In genomic region chr1:178714453-178714852, GRCh38 we compare ENCODE assay signal across 30 cellular contexts.
"Had no signal": no experiment of that assay in that cellular context is flagged by ENCODE, and none has a peak within 500 bp of the region (broad histone marks: within the 10 kb centered on the region; RNA-seq: fewer than 3 reads in every experiment).

No MANE protein-coding gene starts in this region.

- FAIRE-seq: astrocyte, bronchial epithelial cell had no signal

- DNase-seq: activated B cell treated with CpG ODN at 0.5 μM for 24 hours; activated CD4-positive, alpha-beta T cell treated with anti-CD3 and anti-CD28 coated beads for 48 hours; activated CD4-positive, alpha-beta T cell treated with anti-CD3 and anti-CD28 coated beads, Interleukin-2, amount 50 U/mL, for 1 hour; activated CD4-positive, alpha-beta T cell treated with anti-CD3 and anti-CD28 coated beads, Interleukin-2, amount 50 U/mL, for 48 hours; activated CD8-positive, alpha-beta memory T cell treated with anti-CD3 and anti-CD28 coated beads for 24 hours; activated CD8-positive, alpha-beta T cell treated with anti-CD3 and anti-CD28 coated beads for 36 hours; activated effector memory CD4-positive, alpha-beta T cell treated with Interleukin-2 at 50 U/mL for 16 hours; activated gamma-delta T cell treated with Interleukin-2 at 50 U/mL for 16 hours; activated naive CD4-positive, alpha-beta T cell treated with anti-CD3 and anti-CD28 coated beads, Interleukin-2, amount 50 U/mL, for 16 hours; activated naive CD4-positive, alpha-beta T cell treated with Interleukin-2 at 50 U/mL for 16 hours; activated T-cell treated with anti-CD3 and anti-CD28 coated beads, Interleukin-2, amount 50 U/mL, for 4 hours; amniotic stem cell; anterior cingulate cortex; brain microvascular endothelial cell; dorsolateral prefrontal cortex; effector memory CD4-positive, alpha-beta T cell; endodermal cell; foreskin keratinocyte; gastrocnemius medialis; glutamatergic neuron; heart left ventricle; T-helper 17 cell; T1000; WERI-Rb-1 had no signal

- H3K4me3 ChIP-seq: coronary artery, dorsolateral prefrontal cortex, esophagus muscularis mucosa, gastrocnemius medialis, heart left ventricle had no signal

- ATAC-seq: activated CD4-positive, CD25-positive, alpha-beta regulatory T cell treated with anti-CD3 and anti-CD28 coated beads, Interleukin-2, amount 50 U/mL, for 24 hours; activated CD8-positive, alpha-beta T cell treated with anti-CD3 and anti-CD28 coated beads for 36 hours; activated T-cell treated with anti-CD3 and anti-CD28 coated beads, Interleukin-2, amount 50 U/mL, for 4 hours; activated T-helper 17 cell treated with anti-CD3 and anti-CD28 coated beads, Interleukin-2, amount 50 U/mL, for 72 hours; foreskin keratinocyte; gastrocnemius medialis; heart left ventricle; T-helper 17 cell had no signal

- H3K36me3 ChIP-seq: brain microvascular endothelial cell, esophagus muscularis mucosa, gastrocnemius medialis, heart left ventricle, WERI-Rb-1 had no signal

- H3K4me1 ChIP-seq: foreskin keratinocyte, gastrocnemius medialis had no signal

- H3K27ac ChIP-seq: brain microvascular endothelial cell, coronary artery, dorsolateral prefrontal cortex, esophagus muscularis mucosa, foreskin keratinocyte, gastrocnemius medialis, heart left ventricle, WERI-Rb-1 had no signal

- H3K9me3 ChIP-seq: esophagus muscularis mucosa, gastrocnemius medialis, heart left ventricle had no signal

- H3K27me3 ChIP-seq: brain microvascular endothelial cell, esophagus muscularis mucosa, foreskin keratinocyte, gastrocnemius medialis, heart left ventricle had no signal
